20 cellular contexts compared by ENCODE assay signal in the genomic region with DNA sequence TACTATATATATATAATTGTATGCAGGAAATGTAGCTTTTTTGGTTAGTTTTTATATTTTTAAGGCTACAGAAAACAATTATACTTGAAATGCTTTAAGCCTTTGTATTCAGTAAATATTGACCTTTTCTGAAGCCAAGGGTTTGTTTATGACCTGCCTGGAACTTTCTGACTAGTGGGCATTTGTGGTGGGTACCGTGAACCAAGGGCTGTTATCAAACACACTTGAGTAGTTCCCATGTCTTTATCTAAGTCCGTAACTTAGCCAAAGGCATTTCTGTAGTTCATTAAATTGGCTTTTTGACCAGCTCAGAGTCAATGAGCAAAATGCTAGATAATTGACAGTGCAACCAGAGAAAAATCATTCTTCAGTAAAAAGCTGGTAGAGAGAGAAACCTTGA.
DNase-seq lines count a peak whose midpoint lies in the region; ATAC-seq, FAIRE-seq and TF ChIP-seq lines count a peak whose summit lies in the region.
"Had no signal": no experiment of that assay in that cellular context is flagged by ENCODE, and none has a peak within 500 bp of the region (broad histone marks: within the 10 kb centered on the region; RNA-seq: fewer than 3 reads in every experiment).

No MANE protein-coding gene starts in this region.

- no peak overlapping the region for H2AK5ac ChIP-seq in H1 (ENCODE audit: low read depth, low read length)

- TF ChIP-seq EP300 in H1 (IDR thresholded peaks at IDR 0.05; ENCODE audit: borderline replicate concordance in 1 of 2, low read depth in 2 of 2, low read length in 2 of 2): no peak

- H3K9ac ChIP-seq in H1 (replicated peaks in 1 of 4; ENCODE audit: extremely low read depth in 1 of 4, low read depth in 3 of 4, low read length in 3 of 4): no peak overlapping the region
- H3K9ac ChIP-seq: BLaER1 treated with 17β-estradiol and CSF1 and Interleukin-3, amounts not matched to agents 10 nM and 100 nM had no signal

- H4K5ac ChIP-seq in H1 (ENCODE audit: insufficient read length, low read depth, low read length): no peak overlapping the region

- H3K18ac ChIP-seq in H1 (ENCODE audit: extremely low read depth, low read length): no peak overlapping the region

- H3K79me2 ChIP-seq in H1 (ENCODE audit: control insufficient read depth in 1 of 2, insufficient read depth in 2 of 2, low read length in 2 of 2): no peaks in the 10 kb centered on the region

- H2BK5ac ChIP-seq in H1 (ENCODE audit: low read depth, low read length): no peak overlapping the region

- H3K56ac ChIP-seq in H1 (replicated peaks; ENCODE audit: insufficient read length, low read depth, low read length): no peak overlapping the region

- H4K8ac ChIP-seq in H1 (ENCODE audit: extremely low read depth, insufficient read depth, low read length): no peak overlapping the region

- no peak overlapping the region for H3K4me2 ChIP-seq in H1 (ENCODE audit: insufficient read depth in 1 of 2, low read depth in 2 of 2, low read length in 2 of 2)
- H3K4me2 ChIP-seq: A549; BLaER1 treated with 17β-estradiol and CSF1 and Interleukin-3, amounts not matched to agents 10 nM and 100 nM had no signal

- CTCF ChIA-PET in H1 (lab: Charles Lee; ENCODE audit: partially characterized antibody): no interaction called here

- H3K27ac ChIP-seq in H1 (ENCODE audit: low read depth, low read length): no peak overlapping the region
- no peak overlapping the region for H3K27ac ChIP-seq in pancreas
- H3K27ac ChIP-seq: 22Rv1; A549; BLaER1 treated with 17β-estradiol and CSF1 and Interleukin-3, amounts not matched to agents 10 nM and 100 nM; C4-2B had no signal

- H3K4me3 ChIP-seq in H1 (ENCODE audit: extremely low read depth in 1 of 4, insufficient read depth in 2 of 4, low read depth in 3 of 4, low read length in 4 of 4) (no peak overlapping the region), pancreas (no peak overlapping the region)
- H3K4me3 ChIP-seq: A549; BLaER1 treated with 17β-estradiol and CSF1 and Interleukin-3, amounts not matched to agents 10 nM and 100 nM had no signal

- no peaks in the 10 kb centered on the region; the same call in 1 of the 2 replicates for H3K79me1 ChIP-seq in H1 (ENCODE audit: low read depth, low read length)

- FAIRE-seq in H54 (lab: Jason Lieb, UNC) (peak; percentile 65), H1 (lab: Jason Lieb, UNC) (no peak), pancreas (lab: Jason Lieb, UNC) (no peak)
- FAIRE-seq: A549, D721Med, G401.6, GM12891, GM18507 had no signal

- no peak for TF ChIP-seq RAD21 in H1 (IDR thresholded peaks at IDR 0.05 in 1 of 2, conservative IDR thresholded peaks at IDR 0.05 in 1 of 2; ENCODE audit: low read depth in 2 of 2, low read length in 2 of 2)

- H3K4me1 ChIP-seq in H1 (replicated peaks in 1 of 4; ENCODE audit: control insufficient read depth in 3 of 4, insufficient read depth in 4 of 4, low read length in 3 of 4): peaks cover 0 to 3% (median 0%) of the 10 kb centered on the region in 4 experiments; a peak in 1 of 7 replicates
- H3K4me1 ChIP-seq in pancreas: peaks cover 0 to 11% (median 6%) of the 10 kb centered on the region in 3 donors
- H3K4me1 ChIP-seq: A549; BLaER1 treated with 17β-estradiol and CSF1 and Interleukin-3, amounts not matched to agents 10 nM and 100 nM; Caco-2 had no signal

- no peak overlapping the region for H3K14ac ChIP-seq in H1 (ENCODE audit: insufficient read length)

- TF ChIP-seq POLR2A in H54 (IDR thresholded peaks at IDR 0.05; ENCODE audit: low read depth, low read length) (no peak), H1 (IDR thresholded peaks at IDR 0.05; ENCODE audit: control extremely low read depth in 1 of 2, low read depth in 2 of 2, low read length in 2 of 2) (no peak)

- intact Hi-C loops in pancreas (cut with DNase I): no loop called here

- no peak overlapping the region for H2BK12ac ChIP-seq in H1 (ENCODE audit: low read depth, low read length)

- TF ChIP-seq CTCF in H1 (IDR thresholded peaks at IDR 0.05; ENCODE audit: control extremely low read depth in 1 of 3, insufficient read depth in 1 of 3, low read depth in 1 of 3, low read length in 3 of 3): no peak
- TF ChIP-seq CTCF in pancreas (IDR thresholded peaks at IDR 0.05): no peak

- H2BK20ac ChIP-seq in H1 (ENCODE audit: low read length): no peak overlapping the region

- no peak overlapping the region for H3K4ac ChIP-seq in H1 (replicated peaks; ENCODE audit: insufficient read length, low read depth, low read length)

- H2BK120ac ChIP-seq in H1 (replicated peaks; ENCODE audit: low read depth, low read length): no peak overlapping the region

- H4K20me1 ChIP-seq in H1 (replicated peaks in 1 of 2; ENCODE audit: control insufficient read depth in 1 of 2, insufficient read depth in 2 of 2, low read length in 2 of 2): no peaks in the 10 kb centered on the region
- H4K20me1 ChIP-seq: BLaER1 treated with 17β-estradiol and CSF1 and Interleukin-3, amounts not matched to agents 10 nM and 100 nM had no signal

- no peak overlapping the region for H2BK15ac ChIP-seq in H1 (ENCODE audit: low read length)

- H2AFZ ChIP-seq in H1 (ENCODE audit: low read length): 0 out of 2 replicates have a peak overlapping the region, but pooled peaks have one; percentile 3

- H3K27me3 ChIP-seq in H1 (replicated peaks in 1 of 4; ENCODE audit: control insufficient read depth in 3 of 4, extremely low read depth in 1 of 4, insufficient read depth in 3 of 4, low read length in 3 of 4) (no peaks in the 10 kb centered on the region), pancreas (no peaks in the 10 kb centered on the region)
- H3K27me3 ChIP-seq: BLaER1 treated with 17β-estradiol and CSF1 and Interleukin-3, amounts not matched to agents 10 nM and 100 nM had no signal

- H3K9me3 ChIP-seq in H1 (ENCODE audit: insufficient read depth in 2 of 2, low read depth in 1 of 2, low read length in 1 of 2): no peaks in the 10 kb centered on the region
- no peaks in the 10 kb centered on the region for H3K9me3 ChIP-seq in pancreas
- H3K9me3 ChIP-seq: A549; BLaER1 treated with 17β-estradiol and CSF1 and Interleukin-3, amounts not matched to agents 10 nM and 100 nM; Caco-2 had no signal

- WGBS in H1 (ENCODE audit: extremely low coverage in 1 of 2, insufficient coverage in 1 of 2, insufficient read length in 1 of 2, insufficient replicate concordance in 2 of 2, low coverage in 1 of 2, low lambda C conversion rate in 2 of 2, missing lambda C conversion rate in 1 of 2), 2 experiments: 100% methylated on average over 2 of the region's 2 CpGs; no CpG with 5 or more reads in 1 of the 2 experiments
- 39 to 42% methylated on average over 2 of the region's 2 CpGs for WGBS in pancreas, 2 donors

- H3K23me2 ChIP-seq in H1 (ENCODE audit: low read depth, low read length): no peaks in the 10 kb centered on the region

- H4K91ac ChIP-seq in H1 (replicated peaks; ENCODE audit: insufficient read length, low read length): no peak overlapping the region

- H3K36me3 ChIP-seq in H1 (ENCODE audit: control insufficient read depth in 2 of 4, insufficient read depth in 4 of 4, low read length in 3 of 4) (no peaks in the 10 kb centered on the region), pancreas (no peaks in the 10 kb centered on the region)
- H3K36me3 ChIP-seq: BLaER1 treated with 17β-estradiol and CSF1 and Interleukin-3, amounts not matched to agents 10 nM and 100 nM had no signal

- no peak overlapping the region for H3K23ac ChIP-seq in H1 (ENCODE audit: insufficient read length)

- peak in 3 of 4 donors; percentile 71 to 94 (median 77) for ATAC-seq in pancreas
- ATAC-seq: A549; CD8-positive, alpha-beta T cell had no signal

- DNase-seq in H54 (ENCODE audit: insufficient read length, low spot score): no peak
- DNase-seq in H1 (ENCODE audit: low read depth in 1 of 2, low spot score in 2 of 2): no peak
- peak in 1 of 6 donors; percentile 13 for DNase-seq in pancreas
- DNase-seq in NCI-H146 treated with DMSO at 0.1 percent for 48 hours (lab: John Stamatoyannopoulos, UW; ENCODE audit: unreplicated experiment): no peak
- no peak for DNase-seq in midbrain (lab: John Stamatoyannopoulos, UW)
- DNase-seq: AML-193; Caco-2; Calu3; CD4-positive, alpha-beta T cell; CD8-positive, alpha-beta T cell; DMS79 treated with DMSO at 0.1 percent for 48 hours; GF-D8 had no signal

- POLR2A ChIA-PET in H1 (lab: Charles Lee; ENCODE audit: partially characterized antibody): no interaction called here

TF ChIP-seq in H1, 55 proteins besides CTCF, POLR2A, EP300 and RAD21:
- TF ChIP-seq CEBPB (IDR thresholded peaks at IDR 0.05; ENCODE audit: low read depth, low read length) (no peak), TEAD4 (IDR thresholded peaks at IDR 0.05; ENCODE audit: low read depth, low read length) (no peak), ASH2L (IDR thresholded peaks at IDR 0.05; ENCODE audit: low read length) (no peak), BRCA1 (IDR thresholded peaks at IDR 0.05; ENCODE audit: low read depth, low read length) (no peak), KDM5A (IDR thresholded peaks at IDR 0.05; ENCODE audit: low read length) (no peak), SIRT6 (IDR thresholded peaks at IDR 0.05; ENCODE audit: low read length) (no peak)
- TF ChIP-seq, protein P1, sequence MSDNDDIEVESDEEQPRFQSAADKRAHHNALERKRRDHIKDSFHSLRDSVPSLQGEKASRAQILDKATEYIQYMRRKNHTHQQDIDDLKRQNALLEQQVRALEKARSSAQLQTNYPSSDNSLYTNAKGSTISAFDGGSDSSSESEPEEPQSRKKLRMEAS (IDR thresholded peaks at IDR 0.05): no peak
